ENCODE assay signal across 1 cellular context in genomic region chr7:2398506-2398905, GRCh38.
TF ChIP-seq lines count a peak whose summit lies in the region.

No MANE protein-coding gene starts in this region.

TF ChIP-seq in HepG2, 621 proteins besides CTCF, POLR2A, EP300 and RAD21 (continued from another document):
- TF ChIP-seq HOXA7 (CRISPR knock-in tag; IDR thresholded peaks at IDR 0.05) (no peak), GLMP (CRISPR knock-in tag; IDR thresholded peaks at IDR 0.05; ENCODE audit: borderline replicate concordance) (no peak), SALL1 (CRISPR knock-in tag; IDR thresholded peaks at IDR 0.05) (0 out of 2 replicates have a peak, but pooled peaks have one; percentile 23)
